ENCODE assay signal across 14 cellular contexts in the genomic region with DNA sequence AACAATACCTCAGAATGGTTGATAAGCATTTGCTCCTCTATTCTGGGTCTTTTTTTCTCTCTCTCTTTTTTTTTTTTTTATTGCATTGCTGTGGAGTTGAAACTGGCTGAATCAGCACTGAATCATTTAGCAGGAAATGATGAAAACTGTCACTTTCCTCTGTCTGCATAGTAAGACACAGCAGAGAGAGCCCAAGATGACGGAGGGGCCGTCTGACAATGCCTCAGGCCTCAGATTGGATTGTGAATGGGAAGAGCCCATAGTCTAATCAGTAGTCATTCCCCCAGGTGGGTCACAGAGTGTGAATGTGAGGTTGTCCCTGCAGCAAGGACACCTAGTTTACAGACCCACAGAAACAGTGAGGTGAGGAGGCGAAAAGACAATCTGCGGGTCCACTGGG.
A peak's percentile ranks its signal among the peaks of the same experiment; 100 is the strongest.
DNase-seq lines count a peak whose midpoint lies in the region; ATAC-seq and TF ChIP-seq lines count a peak whose summit lies in the region.
"Had no signal": no experiment of that assay in that cellular context is flagged by ENCODE, and none has a peak within 500 bp of the region (broad histone marks: within the 10 kb centered on the region; RNA-seq: fewer than 3 reads in every experiment).

No MANE protein-coding gene starts in this region.

- no peak overlapping the region for H3K4me3 Mint-ChIP-seq in activated CD4-positive, alpha-beta memory T cell treated with anti-CD3 and anti-CD28 coated beads for 36 hours
- no peak overlapping the region for H3K4me3 Mint-ChIP-seq in activated CD4-positive, alpha-beta memory T cell treated with anti-CD3 and anti-CD28 coated beads, Interleukin-2, amount 10 ng/mL, durations not matched to agents 7 days and 5 days

- H3K4me1 Mint-ChIP-seq in activated CD4-positive, alpha-beta memory T cell treated with anti-CD3 and anti-CD28 coated beads for 36 hours (ENCODE audit: low read depth): no peaks in the 10 kb centered on the region
- no peaks in the 10 kb centered on the region for H3K4me1 Mint-ChIP-seq in activated CD4-positive, alpha-beta memory T cell treated with anti-CD3 and anti-CD28 coated beads, Interleukin-2, amount 10 ng/mL, durations not matched to agents 7 days and 5 days

- no peak for TF ChIP-seq POLR2A in NB4 (IDR thresholded peaks at IDR 0.05; ENCODE audit: extremely low read depth, insufficient read length)

- intact Hi-C loops in activated CD4-positive, alpha-beta memory T cell treated with anti-CD3 and anti-CD28 coated beads for 36 hours (cut with micrococcal nuclease): no loop called here

- no peak overlapping the region for H3K27ac Mint-ChIP-seq in activated CD4-positive, alpha-beta memory T cell treated with anti-CD3 and anti-CD28 coated beads for 36 hours
- H3K27ac Mint-ChIP-seq in activated CD4-positive, alpha-beta memory T cell treated with anti-CD3 and anti-CD28 coated beads, Interleukin-2, amount 10 ng/mL, durations not matched to agents 7 days and 5 days: no peak overlapping the region

- H3K9me3 Mint-ChIP-seq in activated CD4-positive, alpha-beta memory T cell treated with anti-CD3 and anti-CD28 coated beads for 36 hours: peaks cover 10% of the 10 kb centered on the region
- H3K9me3 Mint-ChIP-seq in activated CD4-positive, alpha-beta memory T cell treated with anti-CD3 and anti-CD28 coated beads, Interleukin-2, amount 10 ng/mL, durations not matched to agents 7 days and 5 days: no peaks in the 10 kb centered on the region

- CTCF ChIA-PET in activated CD4-positive, alpha-beta memory T cell treated with anti-CD3 and anti-CD28 coated beads for 36 hours (lab: Charles Lee): no interaction called here
- CTCF ChIA-PET in activated CD4-positive, alpha-beta memory T cell treated with anti-CD3 and anti-CD28 coated beads, Interleukin-2, amount 10 ng/mL, durations not matched to agents 7 days and 5 days (lab: Charles Lee): no interaction called here

- no peak for TF ChIP-seq CTCF in NB4 (IDR thresholded peaks at IDR 0.05; ENCODE audit: low read depth, low read length)

- ATAC-seq in GM19395 (IDR thresholded peaks at IDR 0.05; ENCODE audit: unreplicated experiment): no peak

- peak; percentile 14 for DNase-seq in activated CD4-positive, alpha-beta memory T cell treated with anti-CD3 and anti-CD28 coated beads for 36 hours
- DNase-seq in activated CD4-positive, alpha-beta memory T cell treated with anti-CD3 and anti-CD28 coated beads, Interleukin-2, amount 10 ng/mL, durations not matched to agents 7 days and 5 days: no peak
- DNase-seq in NB4 (ENCODE audit: low read depth) (peak; percentile 2), dermis blood vessel endothelial cell (peak; percentile 27), renal cortical epithelial cell (ENCODE audit: low read depth) (peak; percentile 67), DMS 273 (lab: John Stamatoyannopoulos, UW; ENCODE audit: unreplicated experiment) (no peak), NCI-H2029 (lab: John Stamatoyannopoulos, UW) (no peak)
- DNase-seq: activated CD4-positive, CD25-positive, alpha-beta regulatory T cell treated with anti-CD3 and anti-CD28 coated beads, Interleukin-2, amount 50 U/mL, for 72 hours; activated effector memory CD4-positive, alpha-beta T cell treated with Interleukin-2 at 50 U/mL for 16 hours; caudate nucleus; erythroblast; midbrain; NCI-H2171 had no signal

- no peak overlapping the region for H3K4me3 ChIP-seq in NB4 (ENCODE audit: low read depth, low read length)

- no peaks in the 10 kb centered on the region for H3K36me3 Mint-ChIP-seq in activated CD4-positive, alpha-beta memory T cell treated with anti-CD3 and anti-CD28 coated beads for 36 hours
- no peaks in the 10 kb centered on the region for H3K36me3 Mint-ChIP-seq in activated CD4-positive, alpha-beta memory T cell treated with anti-CD3 and anti-CD28 coated beads, Interleukin-2, amount 10 ng/mL, durations not matched to agents 7 days and 5 days (ENCODE audit: low read depth)

- no peaks in the 10 kb centered on the region for H3K27me3 Mint-ChIP-seq in activated CD4-positive, alpha-beta memory T cell treated with anti-CD3 and anti-CD28 coated beads for 36 hours
- no peaks in the 10 kb centered on the region for H3K27me3 Mint-ChIP-seq in activated CD4-positive, alpha-beta memory T cell treated with anti-CD3 and anti-CD28 coated beads, Interleukin-2, amount 10 ng/mL, durations not matched to agents 7 days and 5 days

- POLR2A ChIA-PET in activated CD4-positive, alpha-beta memory T cell treated with anti-CD3 and anti-CD28 coated beads for 36 hours (lab: Charles Lee): no interaction called here
- POLR2A ChIA-PET in activated CD4-positive, alpha-beta memory T cell treated with anti-CD3 and anti-CD28 coated beads, Interleukin-2, amount 10 ng/mL, durations not matched to agents 7 days and 5 days (lab: Charles Lee): no interaction called here

Comparison
In these comparisons a context has a peak if more than half of its experiments do, and no peak if none do; other contexts are left out.
1. DNase-seq: peak in activated CD4-positive, alpha-beta memory T cell treated with anti-CD3 and anti-CD28 coated beads for 36 hours (single experiment), NB4 (single experiment), dermis blood vessel endothelial cell (single experiment) and renal cortical epithelial cell (single experiment); none in activated CD4-positive, alpha-beta memory T cell treated with anti-CD3 and anti-CD28 coated beads, Interleukin-2, amount 10 ng/mL, durations not matched to agents 7 days and 5 days (single experiment), DMS 273 (single experiment) and NCI-H2029 (single experiment).